ENCODE assay signal across 8 cellular contexts in the genomic region with DNA sequence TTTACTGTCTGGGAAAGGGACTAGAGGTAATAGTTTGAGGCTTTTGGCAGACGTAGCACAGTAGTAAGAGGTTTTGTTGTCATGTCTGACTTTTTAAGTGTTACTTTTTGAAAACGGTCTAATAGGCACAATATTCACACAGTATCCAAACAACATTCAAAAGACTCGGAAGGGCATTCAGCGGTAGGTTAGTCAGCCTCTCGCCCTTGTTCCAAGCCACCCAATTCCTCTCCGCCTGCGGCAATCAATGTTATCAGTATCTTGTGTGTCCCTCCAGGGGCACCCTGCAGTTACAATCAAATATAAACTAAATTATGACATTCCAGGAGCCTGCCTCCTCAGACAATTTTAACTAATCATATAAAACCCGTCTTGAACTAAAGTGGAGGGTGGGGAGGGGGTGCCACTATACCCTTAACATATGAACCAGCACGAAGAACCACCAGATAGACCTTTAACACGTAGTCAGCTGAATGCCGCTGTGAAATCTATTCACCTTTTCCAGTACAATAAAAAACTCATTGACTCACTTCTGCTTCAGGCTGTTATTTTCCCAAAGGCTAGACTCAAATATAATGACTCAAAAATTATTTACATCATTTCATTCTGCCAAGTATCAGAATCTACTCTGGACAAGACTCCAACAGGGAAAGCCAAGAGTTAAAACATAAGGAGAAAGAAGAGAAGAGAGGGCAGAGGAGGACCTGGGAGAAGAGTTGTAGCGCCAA. TPM values are rescaled to one million over a fixed set of nuclear protein-coding genes. Genes with fewer than 3 reads are reported as not detected.
A peak's percentile ranks its signal among the peaks of the same experiment; 100 is the strongest.
DNase-seq lines count a peak whose midpoint lies in the region; ATAC-seq, FAIRE-seq and TF ChIP-seq lines count a peak whose summit lies in the region.

No MANE protein-coding gene starts in this region.

- DNase-seq in CD8-positive, alpha-beta memory T cell: no peak
- peak; percentile 58 for DNase-seq in NCI-H146 treated with DMSO at 0.1 percent for 48 hours (lab: John Stamatoyannopoulos, UW; ENCODE audit: unreplicated experiment)
- DNase-seq in neural progenitor cell (ENCODE audit: low spot score): peak; percentile 16
- DNase-seq in SW 1271 (lab: John Stamatoyannopoulos, UW): no peak
- no peak for DNase-seq in frontal cortex (ENCODE audit: low spot score in 2 of 2)
- no peak for DNase-seq in GM19239 (ENCODE audit: insufficient read length, low spot score)

- peak overlapping the region; percentile 88 to 99 (median 93) for H3K4me3 Mint-ChIP-seq in CD8-positive, alpha-beta memory T cell
- peak overlapping the region; percentile 95 for H3K4me3 Mint-ChIP-seq in neural progenitor cell

- peaks cover 19% of the 10 kb centered on the region for H3K79me2 ChIP-seq in neural progenitor cell (ENCODE audit: low read depth)

- no peak overlapping the region for H3K27ac ChIP-seq in CD8-positive, alpha-beta memory T cell (ENCODE audit: low read depth, low read length)
- H3K27ac ChIP-seq in ectodermal cell (ENCODE audit: insufficient read depth, low read depth, low read length, poor library complexity, severe bottlenecking) (no peak overlapping the region), neural progenitor cell (no peak overlapping the region)

- CTCF ChIA-PET in CD8-positive, alpha-beta memory T cell (lab: Charles Lee): no interaction called here

- H3K9me3 Mint-ChIP-seq in CD8-positive, alpha-beta memory T cell: peaks cover 0 to 2% (median 0%) of the 10 kb centered on the region in 5 donors
- H3K9me3 Mint-ChIP-seq in neural progenitor cell: no peaks in the 10 kb centered on the region

- no peak for TF ChIP-seq CTCF in neural progenitor cell (IDR thresholded peaks at IDR 0.05)

- no peak overlapping the region for H2AFZ ChIP-seq in neural progenitor cell (replicated peaks)

- no peaks in the 10 kb centered on the region for H3K9me3 ChIP-seq in CD8-positive, alpha-beta memory T cell (ENCODE audit: low read length)
- H3K9me3 ChIP-seq in ectodermal cell (ENCODE audit: control insufficient read depth, low read length) (no peaks in the 10 kb centered on the region), neural progenitor cell (ENCODE audit: low read depth) (no peaks in the 10 kb centered on the region)

- 88 to 89% methylated on average over 12 of the region's 12 CpGs for WGBS in ectodermal cell, 2 experiments

- peaks cover 0 to 15% (median 4%) of the 10 kb centered on the region in 3 donors for H3K36me3 Mint-ChIP-seq in CD8-positive, alpha-beta memory T cell
- H3K36me3 Mint-ChIP-seq in neural progenitor cell: peaks cover 7% of the 10 kb centered on the region

- peak overlapping the region; percentile 88 for H3K4me2 ChIP-seq in neural progenitor cell

- H3K4me1 Mint-ChIP-seq in CD8-positive, alpha-beta memory T cell: peaks cover 24 to 40% (median 34%) of the 10 kb centered on the region in 3 donors
- peaks cover 27% of the 10 kb centered on the region for H3K4me1 Mint-ChIP-seq in neural progenitor cell

- peak overlapping the region; percentile 89 for H3K4me3 ChIP-seq in CD8-positive, alpha-beta memory T cell (ENCODE audit: low read length)
- peak overlapping the region; percentile 77 for H3K4me3 ChIP-seq in ectodermal cell (ENCODE audit: insufficient read depth, low read depth, low read length)
- H3K4me3 ChIP-seq in neural progenitor cell: peak overlapping the region; percentile 73

- H3F3A ChIP-seq in neural progenitor cell (ENCODE audit: low read depth): peaks cover 42% of the 10 kb centered on the region

- H3K27me3 Mint-ChIP-seq in CD8-positive, alpha-beta memory T cell: peaks cover 0 to 20% of the 10 kb centered on the region in 2 donors
- H3K27me3 Mint-ChIP-seq in neural progenitor cell (ENCODE audit: insufficient read depth, low read depth): no peaks in the 10 kb centered on the region

- ATAC-seq in HG03521 (IDR thresholded peaks at IDR 0.05; ENCODE audit: unreplicated experiment): no peak

- POLR2A ChIA-PET in CD8-positive, alpha-beta memory T cell (lab: Charles Lee): no interaction called here

- no peaks in the 10 kb centered on the region for H3K36me3 ChIP-seq in CD8-positive, alpha-beta memory T cell (ENCODE audit: insufficient read depth, low read length)
- H3K36me3 ChIP-seq in ectodermal cell (ENCODE audit: control insufficient read depth, insufficient read depth, low read length): peaks cover 4% of the 10 kb centered on the region
- no peaks in the 10 kb centered on the region for H3K36me3 ChIP-seq in neural progenitor cell

- peaks cover 23% of the 10 kb centered on the region for H4K20me1 ChIP-seq in neural progenitor cell (ENCODE audit: low read depth)

- H3K9ac ChIP-seq in neural progenitor cell: no peak overlapping the region

- peaks cover 16% of the 10 kb centered on the region for H3K4me1 ChIP-seq in CD8-positive, alpha-beta memory T cell (ENCODE audit: insufficient read depth, low read length)
- H3K4me1 ChIP-seq in ectodermal cell (ENCODE audit: control insufficient read depth, insufficient read depth, low read length) (no peaks in the 10 kb centered on the region), neural progenitor cell (peaks cover 39% of the 10 kb centered on the region)

- FAIRE-seq in frontal cortex (lab: Jason Lieb, UNC): no peak
- no peak for FAIRE-seq in GM19239 (lab: Jason Lieb, UNC)

- no peaks in the 10 kb centered on the region for H3K27me3 ChIP-seq in CD8-positive, alpha-beta memory T cell (ENCODE audit: insufficient read depth, low read length, poor library complexity, severe bottlenecking)
- H3K27me3 ChIP-seq in ectodermal cell (ENCODE audit: control insufficient read depth, insufficient read depth, low read length, poor library complexity, severe bottlenecking) (peaks cover 42% of the 10 kb centered on the region), neural progenitor cell (peaks cover 35% of the 10 kb centered on the region)

- H3K27ac Mint-ChIP-seq in CD8-positive, alpha-beta memory T cell: peak overlapping the region in 7 of 8 donors; percentile 43 to 95 (median 73)
- H3K27ac Mint-ChIP-seq in neural progenitor cell: no peak overlapping the region

RNA-seq across cellular contexts. Expression of a gene that starts 1.7 kb away (rescaled TPM):
- total RNA-seq in CD8-positive, alpha-beta memory T cell: under 1 TPM; 0.57 to 0.71 TPM
- 3.3 TPM for polyA plus RNA-seq in CD8-positive, alpha-beta memory T cell
- polyA plus RNA-seq in ectodermal cell (2013, experiment 1 of 4): 6.6 TPM
- polyA plus RNA-seq in ectodermal cell (2013, experiment 2 of 4): 7.9 TPM
- 6.1 TPM for polyA plus RNA-seq in ectodermal cell (2013, experiment 3 of 4)
- 7.6 TPM for polyA plus RNA-seq in ectodermal cell (2013, experiment 4 of 4)
- total RNA-seq in neural progenitor cell (ENCODE audit: low replicate concordance) (8.7 and 11.7 TPM in 2 replicates), frontal cortex (4.1 TPM)

Comparison
In these comparisons a context has a peak if more than half of its experiments do, and no peak if none do; other contexts are left out.
1. DNase-seq: peak in NCI-H146 treated with DMSO at 0.1 percent for 48 hours (single experiment) and neural progenitor cell (single experiment); none in CD8-positive, alpha-beta memory T cell (0 of 5), SW 1271 (0 of 2), frontal cortex (0 of 2) and GM19239 (single experiment).
2. Peak in every context shown above with its lines, with median percentiles within 50 percentile points of each other: H3K4me3 ChIP-seq.